ENCODE assay signal across 1 cellular context in the genomic region with DNA sequence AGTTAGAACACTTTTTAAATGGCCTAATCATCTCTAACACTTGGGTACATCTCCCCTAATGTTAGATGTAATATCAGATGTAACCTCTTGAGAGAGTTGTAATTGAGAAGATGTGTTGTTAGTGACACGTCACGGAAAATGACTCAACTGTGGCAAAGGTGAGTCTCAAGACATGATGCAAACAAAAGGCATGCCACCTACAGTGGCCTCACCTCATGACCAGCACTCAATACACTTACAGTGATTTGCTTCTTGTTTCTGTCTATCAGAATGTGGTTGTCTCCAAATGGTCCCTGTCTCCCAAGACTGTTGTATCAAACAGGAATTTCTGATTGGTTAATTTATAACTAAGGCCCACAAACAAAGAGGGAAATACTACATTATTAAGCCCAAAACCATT.
TF ChIP-seq lines count a peak whose summit lies in the region.

No MANE protein-coding gene starts in this region.

TF ChIP-seq in HCT116, 20 proteins besides CTCF, POLR2A, EP300 and RAD21:
- TF ChIP-seq JUND (IDR thresholded peaks at IDR 0.05): peak; percentile 87
- peak; percentile 73 for TF ChIP-seq SP1 (IDR thresholded peaks at IDR 0.05; ENCODE audit: low read depth)
- TF ChIP-seq CBX3 (IDR thresholded peaks at IDR 0.05; ENCODE audit: low read depth): peak; percentile 46; the same call in 1 of the 2 replicates
- TF ChIP-seq TCF7L2 (IDR thresholded peaks at IDR 0.05; ENCODE audit: borderline replicate concordance, extremely low read depth, insufficient read depth, insufficient read length): no peak
- peak; percentile 88 for TF ChIP-seq FOSL1 (IDR thresholded peaks at IDR 0.05; ENCODE audit: low read depth)
- no peak for TF ChIP-seq ZNF274 (IDR thresholded peaks at IDR 0.05; ENCODE audit: low read depth, low read length)
- TF ChIP-seq, protein P1, sequence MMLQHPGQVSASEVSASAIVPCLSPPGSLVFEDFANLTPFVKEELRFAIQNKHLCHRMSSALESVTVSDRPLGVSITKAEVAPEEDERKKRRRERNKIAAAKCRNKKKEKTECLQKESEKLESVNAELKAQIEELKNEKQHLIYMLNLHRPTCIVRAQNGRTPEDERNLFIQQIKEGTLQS (IDR thresholded peaks at IDR 0.05): peak; percentile 81
- peak; percentile 52 for TF ChIP-seq POLR2AphosphoS5 (IDR thresholded peaks at IDR 0.05; ENCODE audit: low read depth, low read length)
- peak; percentile 89 for TF ChIP-seq CEBPB (IDR thresholded peaks at IDR 0.05; ENCODE audit: low read depth)
- TF ChIP-seq SRF (IDR thresholded peaks at IDR 0.05; ENCODE audit: low read depth): peak; percentile 34; the same call in 1 of the 2 replicates
- TF ChIP-seq, protein P2, sequence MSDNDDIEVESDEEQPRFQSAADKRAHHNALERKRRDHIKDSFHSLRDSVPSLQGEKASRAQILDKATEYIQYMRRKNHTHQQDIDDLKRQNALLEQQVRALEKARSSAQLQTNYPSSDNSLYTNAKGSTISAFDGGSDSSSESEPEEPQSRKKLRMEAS (IDR thresholded peaks at IDR 0.05): peak; percentile 59; the same call in 1 of the 2 replicates
